20 cellular contexts compared by ENCODE assay signal in genomic region chr2:172745636-172746035, GRCh38.
"Had no signal": no experiment of that assay in that cellular context is flagged by ENCODE, and none has a peak within 500 bp of the region (broad histone marks: within the 10 kb centered on the region; RNA-seq: fewer than 3 reads in every experiment).

No MANE protein-coding gene starts in this region.

- H3K27ac Mint-ChIP-seq: activated naive CD8-positive, alpha-beta T cell had no signal

- FAIRE-seq: colon, endometrium had no signal

- ATAC-seq: activated CD4-positive, CD25-positive, alpha-beta regulatory T cell treated with anti-CD3 and anti-CD28 coated beads, Interleukin-2, amount 50 U/mL, for 24 hours; heart left ventricle; left cardiac atrium; lower lobe of right lung; psoas muscle; right lobe of liver had no signal

- H3K36me3 ChIP-seq: esophagus muscularis mucosa, heart left ventricle, lower lobe of right lung, right lobe of liver, spleen, stomach, upper lobe of left lung had no signal

- H3K4me3 Mint-ChIP-seq: activated naive CD8-positive, alpha-beta T cell; neural crest cell had no signal

- DNase-seq: activated CD4-positive, alpha-beta T cell treated with anti-CD3 and anti-CD28 coated beads, Interleukin-2, amount 50 U/mL, for 1 hour; activated CD8-positive, alpha-beta memory T cell treated with anti-CD3 and anti-CD28 coated beads for 24 hours; activated gamma-delta T cell treated with Interleukin-2 at 50 U/mL for 16 hours; anterior cingulate cortex; heart left ventricle; left cardiac atrium; lower lobe of right lung; psoas muscle; right lobe of liver; spleen; stimulated activated CD4-positive, alpha-beta T cell treated with anti-CD3 and anti-CD28 coated beads, Interleukin-1b, Interleukin-23, amount 100 ng/mL, for 48 hours; stomach; testis; upper lobe of left lung had no signal

- H3K4me1 ChIP-seq: esophagus muscularis mucosa, heart left ventricle, lower lobe of right lung, psoas muscle, spleen, stomach, testis, upper lobe of left lung had no signal

- H3K9me3 ChIP-seq: stomach, testis had no signal

- H3K27me3 ChIP-seq: esophagus muscularis mucosa, heart left ventricle, right lobe of liver, spleen, stomach, testis, upper lobe of left lung had no signal

- H3K4me3 ChIP-seq: esophagus muscularis mucosa, heart left ventricle, lower lobe of right lung, psoas muscle, right lobe of liver, spleen, stomach, testis, upper lobe of left lung had no signal

- H3K27ac ChIP-seq: esophagus muscularis mucosa, heart left ventricle, lower lobe of right lung, psoas muscle, right lobe of liver, spleen, stomach, testis, upper lobe of left lung had no signal
